ENCODE assay signal across 20 cellular contexts in genomic region chr2:230891108-230891507, GRCh38. TPM values are rescaled to one million over a fixed set of nuclear protein-coding genes. Genes with fewer than 3 reads are reported as not detected.
DNase-seq lines count a peak whose midpoint lies in the region; ATAC-seq and TF ChIP-seq lines count a peak whose summit lies in the region.
"Had no signal": no experiment of that assay in that cellular context is flagged by ENCODE, and none has a peak within 500 bp of the region (broad histone marks: within the 10 kb centered on the region; RNA-seq: fewer than 3 reads in every experiment).

No MANE protein-coding gene starts in this region.

- no peaks in the 10 kb centered on the region for H3K27me3 ChIP-seq in MM.1S (replicated peaks; ENCODE audit: insufficient read depth, low read length)
- H3K27me3 ChIP-seq: hepatocyte, neutrophil, right lobe of liver had no signal

- peaks cover 16% of the 10 kb centered on the region for H3K27me3 Mint-ChIP-seq in activated naive CD8-positive, alpha-beta T cell treated with anti-CD3 and anti-CD28 coated beads, Interleukin-2, amount 50 U/mL, for 24 hours
- peaks cover 12 to 63% of the 10 kb centered on the region in 2 donors for H3K27me3 Mint-ChIP-seq in effector memory CD8-positive, alpha-beta T cell

- H3K79me2 ChIP-seq in MM.1S (ENCODE audit: low read length), result peaks cover 11% of the 10 kb centered on the region
- H3K79me2 ChIP-seq: hepatocyte had no signal

- H3K36me3 ChIP-seq in MM.1S (replicated peaks; ENCODE audit: insufficient read depth, low read length) (no peaks in the 10 kb centered on the region), mesodermal cell (ENCODE audit: control insufficient read depth, insufficient read depth, low read length) (no peaks in the 10 kb centered on the region)
- H3K36me3 ChIP-seq: neutrophil, right lobe of liver had no signal

- H3K9me3 Mint-ChIP-seq in activated naive CD8-positive, alpha-beta T cell treated with anti-CD3 and anti-CD28 coated beads, Interleukin-2, amount 50 U/mL, for 24 hours, result peaks cover 3% of the 10 kb centered on the region
- no peaks in the 10 kb centered on the region for H3K9me3 Mint-ChIP-seq in effector memory CD8-positive, alpha-beta T cell
- H3K9me3 Mint-ChIP-seq: activated CD4-positive, alpha-beta memory T cell treated with anti-CD3 and anti-CD28 coated beads for 36 hours; HFFc6 had no signal

- no peak overlapping the region for H3K4me3 Mint-ChIP-seq in activated naive CD8-positive, alpha-beta T cell treated with anti-CD3 and anti-CD28 coated beads, Interleukin-2, amount 50 U/mL, for 24 hours
- no peak overlapping the region for H3K4me3 Mint-ChIP-seq in effector memory CD8-positive, alpha-beta T cell
- H3K4me3 Mint-ChIP-seq: activated CD4-positive, alpha-beta memory T cell treated with anti-CD3 and anti-CD28 coated beads for 36 hours; HFFc6 had no signal

- H3K36me3 Mint-ChIP-seq in activated naive CD8-positive, alpha-beta T cell treated with anti-CD3 and anti-CD28 coated beads, Interleukin-2, amount 50 U/mL, for 24 hours (ENCODE audit: low read depth), result no peaks in the 10 kb centered on the region
- no peaks in the 10 kb centered on the region for H3K36me3 Mint-ChIP-seq in effector memory CD8-positive, alpha-beta T cell (ENCODE audit: insufficient read depth)
- H3K36me3 Mint-ChIP-seq: activated CD4-positive, alpha-beta memory T cell treated with anti-CD3 and anti-CD28 coated beads for 36 hours had no signal

- peaks cover 58% of the 10 kb centered on the region for H3K4me1 Mint-ChIP-seq in activated naive CD8-positive, alpha-beta T cell treated with anti-CD3 and anti-CD28 coated beads, Interleukin-2, amount 50 U/mL, for 24 hours
- H3K4me1 Mint-ChIP-seq in effector memory CD8-positive, alpha-beta T cell (ENCODE audit: low read depth in 2 of 2), result peaks cover 3 to 17% of the 10 kb centered on the region in 2 donors

- H2AFZ ChIP-seq in MM.1S (ENCODE audit: low read length), result no peak overlapping the region; the same call in 1 of the 2 replicates
- H2AFZ ChIP-seq: hepatocyte had no signal

- H3K27ac Mint-ChIP-seq in activated naive CD8-positive, alpha-beta T cell treated with anti-CD3 and anti-CD28 coated beads, Interleukin-2, amount 50 U/mL, for 24 hours, result no peak overlapping the region
- H3K27ac Mint-ChIP-seq in effector memory CD8-positive, alpha-beta T cell, result no peak overlapping the region
- H3K27ac Mint-ChIP-seq: activated CD4-positive, alpha-beta memory T cell treated with anti-CD3 and anti-CD28 coated beads for 36 hours; HFFc6 had no signal

- H3K9me2 ChIP-seq in MM.1S (replicated peaks; ENCODE audit: insufficient read depth, low read length), result no peaks in the 10 kb centered on the region

- DNase-seq in EH (ENCODE audit: low read depth) (peak; percentile 53), MM.1S (peak; percentile 49), NCI-H510A treated with DMSO at 0.1 percent for 48 hours (lab: John Stamatoyannopoulos, UW) (no peak), NK-92 (lab: John Stamatoyannopoulos, UW; ENCODE audit: unreplicated experiment) (no peak), NCI-H345 treated with DMSO at 0.1 percent for 48 hours (lab: John Stamatoyannopoulos, UW; ENCODE audit: unreplicated experiment) (no peak)
- peak; percentile 36 for DNase-seq in activated naive CD8-positive, alpha-beta T cell treated with anti-CD3 and anti-CD28 coated beads, Interleukin-2, amount 50 U/mL, for 24 hours
- no peak for DNase-seq in effector memory CD8-positive, alpha-beta T cell
- DNase-seq: activated CD4-positive, alpha-beta memory T cell treated with anti-CD3 and anti-CD28 coated beads for 36 hours; activated T-cell treated with anti-CD3 and anti-CD28 coated beads, Interleukin-2, amount 50 U/mL, for 48 hours; central memory CD4-positive, alpha-beta T cell; effector memory CD4-positive, alpha-beta T cell; HFFc6; midbrain; NCI-H1092 treated with DMSO at 0.1 percent for 48 hours; NK-92 treated with Interleukin-12 subunit alpha and Interleukin-12 subunit beta, amount 100 ng/mL, for 24 hours; stimulated activated CD4-positive, alpha-beta T cell treated with anti-CD3 and anti-CD28 coated beads, Interleukin-1b, Interleukin-23, amount 100 ng/mL, for 48 hours had no signal

- H3K9me3 ChIP-seq in MM.1S (replicated peaks; ENCODE audit: insufficient read depth, low read length) (no peaks in the 10 kb centered on the region), mesodermal cell (ENCODE audit: control insufficient read depth, low read length) (peaks cover 6% of the 10 kb centered on the region)
- H3K9me3 ChIP-seq: neutrophil, right lobe of liver had no signal

- ATAC-seq in activated naive CD8-positive, alpha-beta T cell treated with anti-CD3 and anti-CD28 coated beads, Interleukin-2, amount 50 U/mL, for 24 hours, result peak; percentile 25
- no peak for ATAC-seq in effector memory CD8-positive, alpha-beta T cell (replicated peaks)
- ATAC-seq: right lobe of liver had no signal

- WGBS in mesodermal cell (ENCODE audit: insufficient coverage in 2 of 2), 2 experiments, result 76 to 88% methylated on average over 2 to 3 of the region's 5 CpGs

- peak overlapping the region; percentile 28; the same call in 1 of the 2 replicates for H3K9ac ChIP-seq in MM.1S (ENCODE audit: low read length)

- H3K4me2 ChIP-seq in MM.1S (ENCODE audit: low read depth, low read length), result peak overlapping the region; percentile 56; the same call in 1 of the 2 replicates
- H3K4me2 ChIP-seq: hepatocyte had no signal

- H3K27ac ChIP-seq in MM.1S (ENCODE audit: low read length), result peak overlapping the region; percentile 92; the same call in 1 of the 2 replicates
- peak overlapping the region; percentile 41 for H3K27ac ChIP-seq in mesodermal cell (ENCODE audit: low read depth, low read length, severe bottlenecking)
- H3K27ac ChIP-seq: hepatocyte, neutrophil, right lobe of liver had no signal

- H3K4me1 ChIP-seq in MM.1S (ENCODE audit: low read length) (peaks cover 56% of the 10 kb centered on the region), mesodermal cell (ENCODE audit: control insufficient read depth, insufficient read depth, low read length, poor library complexity, severe bottlenecking) (peaks cover 32% of the 10 kb centered on the region)
- H3K4me1 ChIP-seq: right lobe of liver had no signal

- peak overlapping the region; percentile 20; the same call in 1 of the 2 replicates for H3K4me3 ChIP-seq in MM.1S (ENCODE audit: low read length)
- H3K4me3 ChIP-seq in mesodermal cell (ENCODE audit: extremely low read depth, insufficient read depth, low read length, poor library complexity, severe bottlenecking), result no peak overlapping the region
- H3K4me3 ChIP-seq: hepatocyte, right lobe of liver had no signal

- no peak for TF ChIP-seq CTCF in MM.1S (IDR thresholded peaks at IDR 0.05; ENCODE audit: low read length)

- no peaks in the 10 kb centered on the region for H4K20me1 ChIP-seq in MM.1S (ENCODE audit: insufficient read depth, low read length)

- H3F3A ChIP-seq in MM.1S (ENCODE audit: insufficient read depth, low read length), result peaks cover 36% of the 10 kb centered on the region

RNA-seq across cellular contexts. Expression of gene ITM2C, which starts 26.4 kb away (rescaled TPM):
- polyA plus RNA-seq in mesodermal cell (2013, experiment 1 of 2), result 414 TPM
- polyA plus RNA-seq in mesodermal cell (2013, experiment 2 of 2), result 346 TPM

RNA-seq across cellular contexts. Expression of gene GPR55, which starts 33.9 kb away (rescaled TPM):
- polyA plus RNA-seq in mesodermal cell (2013, experiment 1 of 2), result 0.18 TPM
- polyA plus RNA-seq in mesodermal cell (2013, experiment 2 of 2), result not detected
- polyA plus RNA-seq: hepatocyte had no signal

Comparison
In these comparisons a context has a peak if more than half of its experiments do, and no peak if none do; other contexts are left out.
1. DNase-seq: peak in EH (single experiment), MM.1S (single experiment) and activated naive CD8-positive, alpha-beta T cell treated with anti-CD3 and anti-CD28 coated beads, Interleukin-2, amount 50 U/mL, for 24 hours (single experiment); none in NCI-H510A treated with DMSO at 0.1 percent for 48 hours (single experiment), NK-92 (single experiment), NCI-H345 treated with DMSO at 0.1 percent for 48 hours (single experiment) and effector memory CD8-positive, alpha-beta T cell (0 of 3).